Comparison of ENCODE assay signal across 19 cellular contexts in genomic region chr14:49857427-49858003, GRCh38. TPM values are rescaled to one million over a fixed set of nuclear protein-coding genes. Genes with fewer than 3 reads are reported as not detected.
A peak's percentile ranks its signal among the peaks of the same experiment; 100 is the strongest.
DNase-seq lines count a peak whose midpoint lies in the region; ATAC-seq and TF ChIP-seq lines count a peak whose summit lies in the region.
"Had no signal": no experiment of that assay in that cellular context is flagged by ENCODE, and none has a peak within 500 bp of the region (broad histone marks: within the 10 kb centered on the region; RNA-seq: fewer than 3 reads in every experiment).

No MANE protein-coding gene starts in this region.

- in situ Hi-C loops in gastrocnemius medialis (cut with MboI; ENCODE audit: low sequenced_read_pairs in 4 of 4), result loop anchor here in 2 of 4 donors (25.0 kb wide), 1 partner anchor 680 kb away; the partner anchor contains the start of gene MAP4K5 (in 2 of the 2)

- intact Hi-C loops in gastrocnemius medialis (cut with DNase I; ENCODE audit: low total_unique reads) (no loop called here), left lung (cut with DNase I) (no loop called here), uterus (cut with DNase I; ENCODE audit: low total_unique reads) (no loop called here)

- H3K9me3 Mint-ChIP-seq in activated T-cell treated with anti-CD3 and anti-CD28 coated beads, Interleukin-2, amount 50 U/mL, for 72 hours, result no peaks in the 10 kb centered on the region
- H3K9me3 Mint-ChIP-seq: T-helper 1 cell treated with Interleukin-12 subunit alpha and Interleukin-12 subunit beta and Interleukin-4 antibody, amounts not matched to agents 30 μg/mL and 1 μg/mL, for 36 hours had no signal

- H3K4me3 Mint-ChIP-seq in activated T-cell treated with anti-CD3 and anti-CD28 coated beads, Interleukin-2, amount 50 U/mL, for 72 hours, result peak overlapping the region in 1 of 2 donors; percentile 37
- H3K4me3 Mint-ChIP-seq: T-helper 1 cell treated with Interleukin-12 subunit alpha and Interleukin-12 subunit beta and Interleukin-4 antibody, amounts not matched to agents 30 μg/mL and 1 μg/mL, for 36 hours had no signal

- no peaks in the 10 kb centered on the region for H3K9me3 ChIP-seq in gastrocnemius medialis
- no peaks in the 10 kb centered on the region for H3K9me3 ChIP-seq in left lung
- no peaks in the 10 kb centered on the region for H3K9me3 ChIP-seq in uterus
- H3K9me3 ChIP-seq: esophagus squamous epithelium had no signal

- H3K27me3 Mint-ChIP-seq in activated T-cell treated with anti-CD3 and anti-CD28 coated beads, Interleukin-2, amount 50 U/mL, for 72 hours (ENCODE audit: low read depth), result no peaks in the 10 kb centered on the region

- H3K4me3 ChIP-seq in gastrocnemius medialis (peak overlapping the region in 1 of 4 donors; percentile 21), left lung (no peak overlapping the region), uterus (no peak overlapping the region)
- H3K4me3 ChIP-seq: esophagus squamous epithelium, GM23248 had no signal

- H3K27me3 ChIP-seq in gastrocnemius medialis (no peaks in the 10 kb centered on the region), left lung (no peaks in the 10 kb centered on the region), uterus (no peaks in the 10 kb centered on the region)
- H3K27me3 ChIP-seq: esophagus squamous epithelium had no signal

- TF ChIP-seq CTCF in gastrocnemius medialis (IDR thresholded peaks at IDR 0.05 in 4 of 5, conservative IDR thresholded peaks at IDR 0.05 in 1 of 5) (no peak), left lung (IDR thresholded peaks at IDR 0.05) (no peak), uterus (IDR thresholded peaks at IDR 0.05) (no peak)

- no peak for ATAC-seq in activated T-cell treated with anti-CD3 and anti-CD28 coated beads, Interleukin-2, amount 50 U/mL, for 72 hours (replicated peaks in 1 of 2)
- peak; percentile 51 for ATAC-seq in gastrocnemius medialis
- ATAC-seq in left lung, result no peak
- no peak for ATAC-seq in HG03159 (IDR thresholded peaks at IDR 0.05; ENCODE audit: unreplicated experiment)
- ATAC-seq: Panc1, sciatic nerve had no signal

- H3K27ac ChIP-seq in gastrocnemius medialis, result peak overlapping the region; percentile 83 to 90 (median 87)
- H3K27ac ChIP-seq in left lung, result no peak overlapping the region
- peak overlapping the region in 1 of 2 donors; percentile 34 for H3K27ac ChIP-seq in uterus
- H3K27ac ChIP-seq: GM23248 had no signal

- H3K36me3 ChIP-seq in gastrocnemius medialis (no peaks in the 10 kb centered on the region), left lung (no peaks in the 10 kb centered on the region), uterus (no peaks in the 10 kb centered on the region)
- H3K36me3 ChIP-seq: esophagus squamous epithelium had no signal

- peaks cover 0 to 3% of the 10 kb centered on the region in 2 donors for H3K36me3 Mint-ChIP-seq in activated T-cell treated with anti-CD3 and anti-CD28 coated beads, Interleukin-2, amount 50 U/mL, for 72 hours (ENCODE audit: insufficient read depth in 2 of 2)

- DNase-seq in activated T-cell treated with anti-CD3 and anti-CD28 coated beads, Interleukin-2, amount 50 U/mL, for 72 hours, result no peak
- DNase-seq in activated T-cell treated with anti-CD3 and anti-CD28 coated beads, Interleukin-2, amount 50 U/mL, for 1 hour, result no peak
- DNase-seq in NAMALWA (ENCODE audit: low spot score) (peak; percentile 57), astrocyte of the hippocampus (ENCODE audit: low read depth, low spot score) (peak; percentile 34), gastrocnemius medialis (no peak), left lung (no peak), uterus (no peak)
- DNase-seq: activated CD4-positive, alpha-beta T cell treated with anti-CD3 and anti-CD28 coated beads for 4 hours; amniotic stem cell; cortex of kidney; esophagus squamous epithelium; GM23248; hippocampal formation; NCI-H1048; stimulated activated naive CD4-positive, alpha-beta T cell treated with Interleukin-2 at 50 U/mL for 16 hours had no signal

- H3K4me1 Mint-ChIP-seq in activated T-cell treated with anti-CD3 and anti-CD28 coated beads, Interleukin-2, amount 50 U/mL, for 72 hours (ENCODE audit: low read depth), result peaks cover 47% of the 10 kb centered on the region

- H3K4me1 ChIP-seq in gastrocnemius medialis (peaks cover 15 to 18% of the 10 kb centered on the region in 2 donors), left lung (peaks cover 0 to 18% of the 10 kb centered on the region in 2 donors), uterus (no peaks in the 10 kb centered on the region)

- H3K27ac Mint-ChIP-seq in activated T-cell treated with anti-CD3 and anti-CD28 coated beads, Interleukin-2, amount 50 U/mL, for 72 hours, result peak overlapping the region; percentile 45
- H3K27ac Mint-ChIP-seq: T-helper 1 cell treated with Interleukin-12 subunit alpha and Interleukin-12 subunit beta and Interleukin-4 antibody, amounts not matched to agents 30 μg/mL and 1 μg/mL, for 36 hours had no signal

- TF ChIP-seq POLR2A in gastrocnemius medialis (IDR thresholded peaks at IDR 0.05), result peak in 1 of 2 donors; percentile 61
- TF ChIP-seq POLR2A in uterus (IDR thresholded peaks at IDR 0.05), result no peak

RNA-seq across cellular contexts. Expression of gene NEMF, which starts 4.9 kb away (rescaled TPM):
- total RNA-seq in activated T-cell treated with anti-CD3 and anti-CD28 coated beads, Interleukin-2, amount 50 U/mL, for 72 hours, result 10 to 100 TPM; 68.8 to 71.7 TPM
- total RNA-seq in gastrocnemius medialis (10 to 100 TPM; 56.5 to 71.1 (median 65.2) TPM), left lung (10 to 100 TPM; 48.1 to 62.1 TPM), uterus (100 to 1,000 TPM in 1 of 4 donors, 10 to 100 TPM in 3; 54.3 to 108 (median 74.2) TPM)

RNA-seq across cellular contexts. Expression of gene ARF6, which starts 35.4 kb away (rescaled TPM):
- 100 to 1,000 TPM; 218 to 219 TPM for total RNA-seq in activated T-cell treated with anti-CD3 and anti-CD28 coated beads, Interleukin-2, amount 50 U/mL, for 72 hours
- total RNA-seq in gastrocnemius medialis (10 to 100 TPM; 20.7 to 40.0 (median 30.8) TPM), left lung (10 to 100 TPM; 73.6 to 89.0 TPM), uterus (10 to 100 TPM; 21.3 to 70.8 (median 36.1) TPM)

Comparison
In these comparisons a context has a peak if more than half of its experiments do, and no peak if none do; other contexts are left out.
1. ATAC-seq: peak in gastrocnemius medialis (2 of 2); none in activated T-cell treated with anti-CD3 and anti-CD28 coated beads, Interleukin-2, amount 50 U/mL, for 72 hours (0 of 2), left lung (single experiment) and HG03159 (single experiment).
2. DNase-seq: peak in NAMALWA (single experiment) and astrocyte of the hippocampus (single experiment); none in activated T-cell treated with anti-CD3 and anti-CD28 coated beads, Interleukin-2, amount 50 U/mL, for 72 hours (0 of 2), activated T-cell treated with anti-CD3 and anti-CD28 coated beads, Interleukin-2, amount 50 U/mL, for 1 hour (single experiment), gastrocnemius medialis (0 of 2), left lung (0 of 2) and uterus (0 of 2).
3. H3K27ac ChIP-seq: peak in gastrocnemius medialis (4 of 4); none in left lung (0 of 2).